ENCODE assay signal across 8 cellular contexts in genomic region chr10:80205478-80206276, GRCh38.
DNase-seq lines count a peak whose midpoint lies in the region; ATAC-seq and TF ChIP-seq lines count a peak whose summit lies in the region.

Gene ANXA11 (minus strand): TSS chr10:80205537. CDS start chr10:80172861, 32,676 bp downstream.

- no peak for TF ChIP-seq CTCF in choroid plexus epithelial cell (conservative IDR thresholded peaks at IDR 0.05; ENCODE audit: low read depth, low read length)

- in situ Hi-C loops in ACHN (cut with HindIII; ENCODE audit: low pct_ligation_motif_present, low pct_unique_long_range_greater_than_20kb, low sequenced_read_pairs), result no loop called here

- peak; percentile 91 for DNase-seq in ACHN
- DNase-seq in NCI-H226, result peak; percentile 76
- DNase-seq in choroid plexus epithelial cell (ENCODE audit: low read depth), result peak; percentile 72
- DNase-seq in left kidney (ENCODE audit: low read depth, low spot score), result peak; percentile 92
- peak; percentile 73 to 81 for DNase-seq in stimulated activated CD4-positive, alpha-beta T cell treated with anti-CD3 and anti-CD28 coated beads, Interleukin-2, amount 100 ng/mL, for 48 hours

- peak; percentile 76 for ATAC-seq in GM18861 (IDR thresholded peaks at IDR 0.05; ENCODE audit: unreplicated experiment)
- peak; percentile 79 for ATAC-seq in HG03066 (IDR thresholded peaks at IDR 0.05; ENCODE audit: low read depth, unreplicated experiment)
- ATAC-seq in activated CD4-positive, CD25-positive, alpha-beta regulatory T cell treated with anti-CD3 and anti-CD28 coated beads, Interleukin-2, amount 50 U/mL, for 24 hours, result peak; percentile 75 to 81

- H3K4me3 ChIP-seq in choroid plexus epithelial cell (ENCODE audit: low read depth, low read length), result peak within 1 kb of the TSS; percentile 86

Comparison
In these comparisons a context has a peak if more than half of its experiments do, and no peak if none do; other contexts are left out.
1. Peak in every context shown above with its lines: DNase-seq, ATAC-seq and H3K4me3 ChIP-seq.